In genomic region chr3:49353022-49353421, GRCh38 we compare ENCODE assay signal across 12 cellular contexts. TPM values are rescaled to one million over a fixed set of nuclear protein-coding genes. Genes with fewer than 3 reads are reported as not detected.
A peak's percentile ranks its signal among the peaks of the same experiment; 100 is the strongest.
DNase-seq lines count a peak whose midpoint lies in the region; ATAC-seq, FAIRE-seq and TF ChIP-seq lines count a peak whose summit lies in the region.
"Had no signal": no experiment of that assay in that cellular context is flagged by ENCODE, and none has a peak within 500 bp of the region (broad histone marks: within the 10 kb centered on the region; RNA-seq: fewer than 3 reads in every experiment).

No MANE protein-coding gene starts in this region.

- no peak for TF ChIP-seq POLR2A in K562 (conservative IDR thresholded peaks at IDR 0.05)

- intact Hi-C loops in K562 (cut with micrococcal nuclease), result no loop called here

- no peak overlapping the region for H3K4me2 ChIP-seq in K562 (ENCODE audit: insufficient read depth, low read length)
- H3K4me2 ChIP-seq: SK-N-SH had no signal

- peak overlapping the region; percentile 36 for H3K27ac Mint-ChIP-seq in stimulated activated naive CD8-positive, alpha-beta T cell treated with anti-CD3 and anti-CD28 coated beads, Interleukin-15, Interleukin-2, amounts not matched to agents 100 ng/mL and 50 ng/mL, for 24 hours

- H3K36me3 Mint-ChIP-seq in stimulated activated naive CD8-positive, alpha-beta T cell treated with anti-CD3 and anti-CD28 coated beads, Interleukin-15, Interleukin-2, amounts not matched to agents 100 ng/mL and 50 ng/mL, for 24 hours (ENCODE audit: low read depth), result peaks cover 22% of the 10 kb centered on the region

- CTCF ChIA-PET in K562 (lab: Yijun Ruan, JAX; ENCODE audit: low intra/inter-chr PET ratio), result no interaction called here

- H3K79me2 ChIP-seq in K562 (ENCODE audit: control insufficient read depth, insufficient read depth, low read length), result no peaks in the 10 kb centered on the region

- H3K9me1 ChIP-seq in K562 (ENCODE audit: control insufficient read depth, insufficient read depth, low read length), result peaks cover 3% of the 10 kb centered on the region

- TF ChIP-seq CTCF in K562 (IDR thresholded peaks at IDR 0.05 in 2 of 3, conservative IDR thresholded peaks at IDR 0.05 in 1 of 3; ENCODE audit: insufficient read depth in 2 of 3, low read depth in 1 of 3, low read length in 3 of 3), result no peak

- POLR2A ChIA-PET in K562 (lab: Yijun Ruan, JAX), result interaction anchor here (0.6 to 1.2 kb wide), 2 partner anchors 8 to 440 kb away, joined by 3 read pairs; no protein-coding TSS in a partner anchor

- no peak for DNase-seq in stimulated activated naive CD8-positive, alpha-beta T cell treated with anti-CD3 and anti-CD28 coated beads, Interleukin-15, Interleukin-2, amounts not matched to agents 100 U/mL and 50 U/mL, for 24 hours
- no peak for DNase-seq in K562 (ENCODE audit: extremely low read depth in 1 of 4, low spot score in 3 of 4)
- no peak for DNase-seq in iPS-NIHi11 (ENCODE audit: low spot score)
- DNase-seq: effector CD4-positive, alpha-beta T cell; NCI-H69; SK-N-SH had no signal

- no peak for FAIRE-seq in K562 (lab: Jason Lieb, UNC)

- ATAC-seq in stimulated activated naive CD8-positive, alpha-beta T cell treated with anti-CD3 and anti-CD28 coated beads, Interleukin-15, Interleukin-2, amounts not matched to agents 100 U/mL and 50 U/mL, for 24 hours, result no peak
- ATAC-seq in K562 (no peak), HG03565 (IDR thresholded peaks at IDR 0.05; ENCODE audit: unreplicated experiment) (no peak), SK-N-SH treated with all-trans-retinoic acid at 6 μM for 48 hours (no peak), GM19395 (IDR thresholded peaks at IDR 0.05; ENCODE audit: unreplicated experiment) (no peak)

- H3K4me3 ChIP-seq in K562, result no peak overlapping the region
- no peak overlapping the region for H3K4me3 ChIP-seq in muscle layer of duodenum (ENCODE audit: low read depth in 1 of 2, low read length in 2 of 2)
- H3K4me3 ChIP-seq: thoracic aorta had no signal

- 76% methylated on average over 5 of the region's 5 CpGs for WGBS in K562 (ENCODE audit: insufficient coverage, low coverage, missing lambda C conversion rate)

- H3K36me3 ChIP-seq in K562 (ENCODE audit: control insufficient read depth, insufficient read depth, low read length) (peaks cover 9% of the 10 kb centered on the region; the same call in 1 of the 3 replicates), muscle layer of duodenum (ENCODE audit: control insufficient read depth in 1 of 2, insufficient read depth in 2 of 2, low read length in 2 of 2) (peaks cover 6 to 10% of the 10 kb centered on the region in 2 donors)
- H3K36me3 ChIP-seq: thoracic aorta had no signal

- no peaks in the 10 kb centered on the region for H3K9me3 Mint-ChIP-seq in stimulated activated naive CD8-positive, alpha-beta T cell treated with anti-CD3 and anti-CD28 coated beads, Interleukin-15, Interleukin-2, amounts not matched to agents 100 ng/mL and 50 ng/mL, for 24 hours

- H3K27me3 Mint-ChIP-seq in stimulated activated naive CD8-positive, alpha-beta T cell treated with anti-CD3 and anti-CD28 coated beads, Interleukin-15, Interleukin-2, amounts not matched to agents 100 ng/mL and 50 ng/mL, for 24 hours, result no peaks in the 10 kb centered on the region

- H4K20me1 ChIP-seq in K562 (replicated peaks; ENCODE audit: control insufficient read depth, insufficient read depth, low read length), result no peaks in the 10 kb centered on the region

- in situ Hi-C loops in K562 (cut with MboI), result no loop called here

- H3K9me3 ChIP-seq in K562 (replicated peaks; ENCODE audit: control insufficient read depth, insufficient read depth, low read depth, low read length), result no peaks in the 10 kb centered on the region
- H3K9me3 ChIP-seq in muscle layer of duodenum (ENCODE audit: control insufficient read depth in 1 of 2, low read length in 2 of 2), result no peaks in the 10 kb centered on the region
- H3K9me3 ChIP-seq: SK-N-SH, thoracic aorta had no signal

- H3K4me1 Mint-ChIP-seq in stimulated activated naive CD8-positive, alpha-beta T cell treated with anti-CD3 and anti-CD28 coated beads, Interleukin-15, Interleukin-2, amounts not matched to agents 100 ng/mL and 50 ng/mL, for 24 hours (ENCODE audit: low read depth), result peaks cover 37% of the 10 kb centered on the region

- H3K27me3 ChIP-seq in K562 (ENCODE audit: control insufficient read depth in 2 of 2, insufficient read depth in 2 of 2, low read length in 2 of 2) (no peaks in the 10 kb centered on the region), muscle layer of duodenum (ENCODE audit: low read depth, low read length) (no peaks in the 10 kb centered on the region)

- H3K4me3 Mint-ChIP-seq in stimulated activated naive CD8-positive, alpha-beta T cell treated with anti-CD3 and anti-CD28 coated beads, Interleukin-15, Interleukin-2, amounts not matched to agents 100 ng/mL and 50 ng/mL, for 24 hours, result no peak overlapping the region

- no peak for TF ChIP-seq EP300 in K562 (IDR thresholded peaks at IDR 0.05; ENCODE audit: low read length)

- BruUV-seq in K562 (replicated peaks; lab: Mats Ljungman, UMichigan), result no TSS peak

- no peak overlapping the region; a peak in 1 of 4 replicates for H3K9ac ChIP-seq in K562 (ENCODE audit: insufficient read depth in 1 of 2, low read depth in 2 of 2, low read length in 2 of 2)
- H3K9ac ChIP-seq: SK-N-SH had no signal

- H3K4me1 ChIP-seq in K562 (replicated peaks in 1 of 2; ENCODE audit: control insufficient read depth in 2 of 2, insufficient read depth in 2 of 2, low read length in 2 of 2), result peaks cover 23 to 30% of the 10 kb centered on the region in 2 experiments
- H3K4me1 ChIP-seq in muscle layer of duodenum (ENCODE audit: control insufficient read depth in 1 of 2, insufficient read depth in 2 of 2, low read length in 2 of 2), result peaks cover 5 to 16% of the 10 kb centered on the region in 2 donors

- no peak overlapping the region for H3K27ac ChIP-seq in K562 (ENCODE audit: extremely low read depth, low read depth, low read length)
- H3K27ac ChIP-seq in muscle layer of duodenum (ENCODE audit: low read length), result peak overlapping the region; percentile 47

- no peak for TF ChIP-seq RAD21 in K562 (CRISPR knock-in tag; conservative IDR thresholded peaks at IDR 0.05 in 1 of 2, IDR thresholded peaks at IDR 0.05 in 1 of 2)

- H2AFZ ChIP-seq in K562 (ENCODE audit: low read depth, low read length), result no peak overlapping the region

RNA-seq across cellular contexts. Expression of gene GPX1, which starts 5.1 kb away (rescaled TPM):
- 4.0 and 12.8 TPM in 2 replicates for total RNA-seq in K562 (2011; cell fraction: chromatin; rRNA removed; ENCODE audit: low replicate concordance)
- total RNA-seq in K562 (2011; cell fraction: nucleolus; rRNA removed), result 6.8 and 7.7 TPM in 2 replicates
- total RNA-seq in K562 (2011; cell fraction: nucleoplasm; rRNA removed), result 2.8 and 3.7 TPM in 2 replicates
- total RNA-seq in K562 (2014; rRNA removed) (0.57 TPM in 1 of 2 replicates, not detected in the other), K562 (2014; rRNA removed; fragmentation: Illumina TruSeq; extraction: Trizol) (not detected in 2 replicates), K562 (2015; rRNA removed; fragmentation: Illumina TruSeq; extraction: Trizol) (0.25 TPM in 1 of 2 replicates, not detected in the other), K562 (2021) (1.3 and 1.6 TPM in 2 replicates)
- polyA plus RNA-seq in K562 (2011; rRNA removed) (0.08 TPM in 1 of 2 replicates, not detected in the other), K562 (2014; fragmentation: Illumina TruSeq; extraction: Trizol) (not detected in 2 replicates), K562 (2014; fragmentation: Nextera tagmentation; extraction: Ambion mirVana) (under 1 TPM in 1 of 2 experiments, not detected in 1; 0.08 TPM), K562 (2014; rRNA removed) (0.09 and 0.16 TPM in 2 replicates)
- polyA plus RNA-seq in K562 (2011; cell fraction: cytosol; rRNA removed), result 0.12 and 0.15 TPM in 2 replicates
- polyA plus RNA-seq in K562 (2011; cell fraction: nucleus; rRNA removed), result 1.0 and 2.1 TPM in 2 replicates
- 0.37 TPM in 1 of 2 replicates, not detected in the other for polyA plus RNA-seq in K562 (2012)
- 0.32 and 0.60 TPM in 2 replicates for polyA minus RNA-seq in K562 (2011; rRNA and poly(A)+ RNA removed)
- polyA minus RNA-seq in K562 (2011; cell fraction: cytosol; rRNA and poly(A)+ RNA removed), result 2.0 and 3.9 TPM in 2 replicates
- polyA minus RNA-seq in K562 (2011; cell fraction: nucleus; rRNA and poly(A)+ RNA removed), result 2.7 and 3.6 TPM in 2 replicates

RNA-seq across cellular contexts. Expression of gene USP4, which starts 13.2 kb away (rescaled TPM):
- total RNA-seq in K562 (2011; cell fraction: chromatin; rRNA removed; ENCODE audit: low replicate concordance), result 133 and 164 TPM in 2 replicates
- total RNA-seq in K562 (2011; cell fraction: nucleolus; rRNA removed), result 65.0 and 68.9 TPM in 2 replicates
- 73.2 and 84.3 TPM in 2 replicates for total RNA-seq in K562 (2011; cell fraction: nucleoplasm; rRNA removed)
- total RNA-seq in K562 (2014; rRNA removed) (11.8 and 22.1 TPM in 2 replicates), K562 (2014; rRNA removed; fragmentation: Illumina TruSeq; extraction: Trizol) (21.3 and 21.7 TPM in 2 replicates), K562 (2015; rRNA removed; fragmentation: Illumina TruSeq; extraction: Trizol) (20.8 and 21.1 TPM in 2 replicates), K562 (2021) (26.7 and 29.5 TPM in 2 replicates)
- polyA plus RNA-seq in K562 (2011; rRNA removed) (34.2 and 40.4 TPM in 2 replicates), K562 (2014; fragmentation: Illumina TruSeq; extraction: Trizol) (24.7 and 28.2 TPM in 2 replicates), K562 (2014; fragmentation: Nextera tagmentation; extraction: Ambion mirVana) (10 to 100 TPM; 15.4 to 22.9 TPM), K562 (2014; rRNA removed) (20.4 and 26.1 TPM in 2 replicates)
- polyA plus RNA-seq in K562 (2011; cell fraction: cytosol; rRNA removed), result 15.9 and 25.7 TPM in 2 replicates
- polyA plus RNA-seq in K562 (2011; cell fraction: nucleus; rRNA removed), result 41.0 and 48.6 TPM in 2 replicates
- 15.9 and 17.4 TPM in 2 replicates for polyA plus RNA-seq in K562 (2012)
- polyA minus RNA-seq in K562 (2011; rRNA and poly(A)+ RNA removed), result 92.0 and 112 TPM in 2 replicates
- 19.7 and 26.8 TPM in 2 replicates for polyA minus RNA-seq in K562 (2011; cell fraction: cytosol; rRNA and poly(A)+ RNA removed)
- polyA minus RNA-seq in K562 (2011; cell fraction: nucleus; rRNA and poly(A)+ RNA removed), result 25.7 and 36.9 TPM in 2 replicates

RNA-seq across cellular contexts. Expression of gene RHOA, which starts 58.8 kb away (rescaled TPM):
- 37.6 and 39.3 TPM in 2 replicates for total RNA-seq in K562 (2011; cell fraction: chromatin; rRNA removed; ENCODE audit: low replicate concordance)
- total RNA-seq in K562 (2011; cell fraction: nucleolus; rRNA removed), result 40.9 and 41.2 TPM in 2 replicates
- total RNA-seq in K562 (2011; cell fraction: nucleoplasm; rRNA removed), result 54.2 and 73.1 TPM in 2 replicates
- 136 and 147 TPM in 2 replicates for total RNA-seq in K562 (2014; rRNA removed)
- 214 and 232 TPM in 2 replicates for total RNA-seq in K562 (2014; rRNA removed; fragmentation: Illumina TruSeq; extraction: Trizol)
- 229 and 236 TPM in 2 replicates for total RNA-seq in K562 (2015; rRNA removed; fragmentation: Illumina TruSeq; extraction: Trizol)
- 255 and 267 TPM in 2 replicates for total RNA-seq in K562 (2021)
- 136 and 148 TPM in 2 replicates for polyA plus RNA-seq in K562 (2011; rRNA removed)
- polyA plus RNA-seq in K562 (2011; cell fraction: cytosol; rRNA removed), result 137 and 195 TPM in 2 replicates
- 75.2 and 120 TPM in 2 replicates for polyA plus RNA-seq in K562 (2011; cell fraction: nucleus; rRNA removed)
- polyA plus RNA-seq in K562 (2012), result 285 and 304 TPM in 2 replicates
- 269 and 334 TPM in 2 replicates for polyA plus RNA-seq in K562 (2014; fragmentation: Illumina TruSeq; extraction: Trizol)
- polyA plus RNA-seq in K562 (2014; fragmentation: Nextera tagmentation; extraction: Ambion mirVana), result 100 to 1,000 TPM; 345 to 540 TPM
- polyA plus RNA-seq in K562 (2014; rRNA removed), result 147 and 152 TPM in 2 replicates
- 216 and 222 TPM in 2 replicates for polyA minus RNA-seq in K562 (2011; rRNA and poly(A)+ RNA removed)
- polyA minus RNA-seq in K562 (2011; cell fraction: cytosol; rRNA and poly(A)+ RNA removed), result 249 and 294 TPM in 2 replicates
- polyA minus RNA-seq in K562 (2011; cell fraction: nucleus; rRNA and poly(A)+ RNA removed), result 20.9 and 49.4 TPM in 2 replicates

RNA-seq across cellular contexts. Expression of gene TCTA, which starts 59.2 kb away (rescaled TPM):
- 15.7 and 36.6 TPM in 2 replicates for total RNA-seq in K562 (2011; cell fraction: chromatin; rRNA removed; ENCODE audit: low replicate concordance)
- total RNA-seq in K562 (2011; cell fraction: nucleolus; rRNA removed), result 21.7 and 24.9 TPM in 2 replicates
- 23.7 and 33.4 TPM in 2 replicates for total RNA-seq in K562 (2011; cell fraction: nucleoplasm; rRNA removed)
- total RNA-seq in K562 (2014; rRNA removed) (6.5 and 8.0 TPM in 2 replicates), K562 (2014; rRNA removed; fragmentation: Illumina TruSeq; extraction: Trizol) (6.4 and 6.6 TPM in 2 replicates), K562 (2015; rRNA removed; fragmentation: Illumina TruSeq; extraction: Trizol) (7.5 and 8.3 TPM in 2 replicates), K562 (2021) (7.7 and 8.2 TPM in 2 replicates)
- polyA plus RNA-seq in K562 (2011; rRNA removed) (9.3 and 11.7 TPM in 2 replicates), K562 (2014; fragmentation: Illumina TruSeq; extraction: Trizol) (14.6 and 15.4 TPM in 2 replicates), K562 (2014; fragmentation: Nextera tagmentation; extraction: Ambion mirVana) (1 to 10 TPM; 4.0 to 4.2 TPM), K562 (2014; rRNA removed) (8.8 and 9.5 TPM in 2 replicates)
- polyA plus RNA-seq in K562 (2011; cell fraction: cytosol; rRNA removed), result 15.7 and 16.0 TPM in 2 replicates
- polyA plus RNA-seq in K562 (2011; cell fraction: nucleus; rRNA removed), result 4.7 and 9.4 TPM in 2 replicates
- polyA plus RNA-seq in K562 (2012), result 10.3 and 13.8 TPM in 2 replicates
- polyA minus RNA-seq in K562 (2011; rRNA and poly(A)+ RNA removed), result 7.7 and 9.8 TPM in 2 replicates
- 4.1 and 4.7 TPM in 2 replicates for polyA minus RNA-seq in K562 (2011; cell fraction: cytosol; rRNA and poly(A)+ RNA removed)
- polyA minus RNA-seq in K562 (2011; cell fraction: nucleus; rRNA and poly(A)+ RNA removed), result 5.7 and 8.4 TPM in 2 replicates
